Comparison of ENCODE assay signal across 27 cellular contexts in the genomic region with DNA sequence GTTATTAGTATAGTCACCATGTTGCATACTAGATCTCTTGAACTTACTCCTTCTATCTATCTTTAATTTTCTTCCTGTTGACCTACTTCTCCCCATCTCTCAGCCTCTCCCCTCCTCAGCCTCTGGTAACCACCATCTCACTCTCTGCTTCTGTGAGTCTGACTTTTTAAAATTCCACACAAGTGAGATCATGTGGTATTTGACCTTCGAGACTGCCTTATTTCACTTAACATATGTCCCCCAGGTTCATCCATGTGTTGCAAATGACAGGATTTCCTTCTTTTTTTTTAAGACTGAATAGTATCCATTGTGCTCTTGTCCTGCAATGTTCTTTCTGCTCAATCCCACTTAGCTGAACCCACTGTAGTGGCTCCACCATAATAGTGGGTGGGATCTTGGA. TPM values are rescaled to one million over a fixed set of nuclear protein-coding genes. Genes with fewer than 3 reads are reported as not detected.
A peak's percentile ranks its signal among the peaks of the same experiment; 100 is the strongest.
DNase-seq lines count a peak whose midpoint lies in the region; ATAC-seq and TF ChIP-seq lines count a peak whose summit lies in the region.
"Had no signal": no experiment of that assay in that cellular context is flagged by ENCODE, and none has a peak within 500 bp of the region (broad histone marks: within the 10 kb centered on the region; RNA-seq: fewer than 3 reads in every experiment).

No MANE protein-coding gene starts in this region.

- no peak overlapping the region for H4K5ac ChIP-seq in mesendoderm (ENCODE audit: low read length)

- in situ Hi-C loops in brain microvascular endothelial cell (cut with HindIII; ENCODE audit: low pct_ligation_motif_present, low sequenced_read_pairs) = no loop called here

- no peak overlapping the region for H2BK120ac ChIP-seq in mesendoderm (ENCODE audit: low read depth, low read length)

- H2AK5ac ChIP-seq in mesendoderm (ENCODE audit: low read length) = no peak overlapping the region

- H4K8ac ChIP-seq in mesendoderm (ENCODE audit: low read depth, low read length) = no peak overlapping the region

- no peak overlapping the region for H3K4me3 ChIP-seq in brain microvascular endothelial cell (ENCODE audit: low read depth, low read length)
- H3K4me3 ChIP-seq in mesendoderm (ENCODE audit: low read length) = no peak overlapping the region
- H3K4me3 ChIP-seq: A549, SK-N-MC, skin epidermis, tibial artery had no signal

- H3K79me2 ChIP-seq in mesendoderm (ENCODE audit: control insufficient read depth, insufficient read depth, low read length) = no peaks in the 10 kb centered on the region

- no peak overlapping the region for H3K23ac ChIP-seq in mesendoderm (ENCODE audit: low read length)

- H3K9ac ChIP-seq in mesendoderm (ENCODE audit: low read length) = no peak overlapping the region

- H3K56ac ChIP-seq in mesendoderm (ENCODE audit: low read length) = no peak overlapping the region

- ATAC-seq in HG03139 (IDR thresholded peaks at IDR 0.05; ENCODE audit: unreplicated experiment) = no peak
- ATAC-seq: A549; CD8-positive, alpha-beta T cell; T-helper 17 cell had no signal

- H2BK5ac ChIP-seq in mesendoderm (ENCODE audit: low read length) = no peak overlapping the region

- H3K79me1 ChIP-seq in mesendoderm (ENCODE audit: low read length) = no peaks in the 10 kb centered on the region

- H3K4ac ChIP-seq in mesendoderm (ENCODE audit: low read depth, low read length) = no peak overlapping the region

- H3K36me3 ChIP-seq in brain microvascular endothelial cell (replicated peaks) = no peaks in the 10 kb centered on the region
- no peaks in the 10 kb centered on the region for H3K36me3 ChIP-seq in mesendoderm (ENCODE audit: control insufficient read depth, insufficient read depth, low read length)
- H3K36me3 ChIP-seq: tibial artery had no signal

- no peak overlapping the region for H3K18ac ChIP-seq in mesendoderm (ENCODE audit: low read length)

- H3K27ac ChIP-seq in brain microvascular endothelial cell = no peak overlapping the region
- H3K27ac ChIP-seq in mesendoderm (ENCODE audit: low read depth, low read length) = no peak overlapping the region
- H3K27ac ChIP-seq: A549, SK-N-MC, skin epidermis, tibial artery had no signal

- DNase-seq in A172 (ENCODE audit: low spot score) (peak; percentile 22), HS-5 (ENCODE audit: low read depth) (peak; percentile 47), brain microvascular endothelial cell (peak; percentile 11), mesendoderm (peak; percentile 74), NCI-H2081 treated with DMSO at 0.1 percent for 48 hours (lab: John Stamatoyannopoulos, UW) (no peak)
- DNase-seq in activated CD4-positive, alpha-beta T cell treated with anti-CD3 and anti-CD28 coated beads for 48 hours = no peak
- no peak for DNase-seq in stimulated activated naive CD4-positive, alpha-beta T cell (lab: John Stamatoyannopoulos, UW)
- DNase-seq: activated CD4-positive, alpha-beta T cell treated with anti-CD3 and anti-CD28 coated beads for 1 hour; activated effector memory CD4-positive, alpha-beta T cell treated with anti-CD3 and anti-CD28 coated beads, Interleukin-2, amount 50 U/mL, for 16 hours; activated naive CD8-positive, alpha-beta T cell treated with anti-CD3 and anti-CD28 coated beads, Interleukin-2, amount 10 ng/mL, durations not matched to agents 7 days and 5 days; CD8-positive, alpha-beta T cell; cerebellar nuclear complex; DMS 273 treated with DMSO at 0.1 percent for 48 hours; GDM1; H9; head of caudate nucleus; KG1; NCI-H1436; NCI-H2107; NCI-H446; stimulated activated CD8-positive, alpha-beta memory T cell treated with anti-CD3 and anti-CD28 coated beads, Interleukin-4, amount 100 ng/mL, for 48 hours; T-helper 17 cell; tibial artery had no signal

- no peak for TF ChIP-seq CTCF in brain microvascular endothelial cell (IDR thresholded peaks at IDR 0.05; ENCODE audit: low read depth, low read length, missing control alignments)

- H3K4me2 ChIP-seq in mesendoderm (ENCODE audit: low read length) = no peak overlapping the region
- H3K4me2 ChIP-seq: A549 had no signal

- H3K27me3 ChIP-seq in brain microvascular endothelial cell (replicated peaks) (no peaks in the 10 kb centered on the region), mesendoderm (ENCODE audit: insufficient read depth, low read length, poor library complexity) (no peaks in the 10 kb centered on the region)
- H3K27me3 ChIP-seq: tibial artery had no signal

- no peak overlapping the region for H2BK15ac ChIP-seq in mesendoderm (replicated peaks; ENCODE audit: low read depth)

- WGBS in mesendoderm (ENCODE audit: extremely low coverage, insufficient coverage, low lambda C conversion rate) = no CpG with 5 or more reads among the region's 1 CpG

- no peaks in the 10 kb centered on the region for H3K4me1 ChIP-seq in mesendoderm (ENCODE audit: control insufficient read depth, low read depth, low read length)
- H3K4me1 ChIP-seq: tibial artery had no signal

RNA-seq across cellular contexts. Expression of gene DNAJC1, which starts 51.4 kb away (rescaled TPM):
- 28.5 and 49.6 TPM in 2 replicates for total RNA-seq in A172 (2014; rRNA removed; shearing (Covaris generic))
- polyA plus RNA-seq in mesendoderm (2013, experiment 1 of 2) = 21.8 TPM
- polyA plus RNA-seq in mesendoderm (2013, experiment 2 of 2) = 21.5 TPM

Comparison
In these comparisons a context has a peak if more than half of its experiments do, and no peak if none do; other contexts are left out.
1. DNase-seq: peak in A172 (single experiment), HS-5 (single experiment), brain microvascular endothelial cell (single experiment) and mesendoderm (single experiment); none in NCI-H2081 treated with DMSO at 0.1 percent for 48 hours (single experiment), activated CD4-positive, alpha-beta T cell treated with anti-CD3 and anti-CD28 coated beads for 48 hours (single experiment) and stimulated activated naive CD4-positive, alpha-beta T cell (0 of 6).